In genomic region chr10:29849434-29849833, GRCh38 we compare ENCODE assay signal across 11 cellular contexts.
DNase-seq lines count a peak whose midpoint lies in the region; ATAC-seq and TF ChIP-seq lines count a peak whose summit lies in the region.
"Had no signal": no experiment of that assay in that cellular context is flagged by ENCODE, and none has a peak within 500 bp of the region (broad histone marks: within the 10 kb centered on the region; RNA-seq: fewer than 3 reads in every experiment).

No MANE protein-coding gene starts in this region.

- H3K27ac ChIP-seq in ACC112 (ENCODE audit: low read depth, low read length) (peak overlapping the region; percentile 61), muscle layer of duodenum (ENCODE audit: low read length) (peak overlapping the region; percentile 78)

- peaks cover 11% of the 10 kb centered on the region for H3K9me3 Mint-ChIP-seq in WTC11
- H3K9me3 Mint-ChIP-seq: CD4-positive, alpha-beta T cell had no signal

- ATAC-seq in left colon (no peak), WTC11 (no peak)

- H3K4me3 Mint-ChIP-seq in WTC11, result no peak overlapping the region
- H3K4me3 Mint-ChIP-seq: CD4-positive, alpha-beta T cell had no signal

- H3K36me3 ChIP-seq in ACC112 (ENCODE audit: insufficient read depth, low read length) (0 out of 2 replicates have a peak, but pooled peaks cover 4% of the 10 kb centered on the region), MG63 (no peaks in the 10 kb centered on the region; the same call in 1 of the 2 replicates), muscle layer of duodenum (ENCODE audit: control insufficient read depth in 1 of 2, insufficient read depth in 2 of 2, low read length in 2 of 2) (no peaks in the 10 kb centered on the region)

- H3K27me3 ChIP-seq in ACC112 (ENCODE audit: insufficient read depth, low read length) (no peaks in the 10 kb centered on the region), MG63 (no peaks in the 10 kb centered on the region), muscle layer of duodenum (ENCODE audit: low read depth, low read length) (no peaks in the 10 kb centered on the region)

- H3K36me3 Mint-ChIP-seq in WTC11, result no peaks in the 10 kb centered on the region

- H2AFZ ChIP-seq in ACC112 (ENCODE audit: low read length, unreplicated experiment), result peak overlapping the region; percentile 88

- no peak overlapping the region for H3K27ac Mint-ChIP-seq in WTC11
- H3K27ac Mint-ChIP-seq: CD4-positive, alpha-beta T cell had no signal

- POLR2A ChIA-PET in WTC11 (lab: Charles Lee), result no interaction called here

- peaks cover 14% of the 10 kb centered on the region for H3K4me1 ChIP-seq in ACC112 (ENCODE audit: control insufficient read depth, insufficient read depth, low read length, unreplicated experiment)
- H3K4me1 ChIP-seq in muscle layer of duodenum (ENCODE audit: control insufficient read depth in 1 of 2, insufficient read depth in 2 of 2, low read length in 2 of 2), result peaks cover 0 to 7% of the 10 kb centered on the region in 2 donors

- H3K4me3 ChIP-seq in ACC112 (ENCODE audit: low read depth, low read length), result peak overlapping the region; percentile 46; the same call in 1 of the 2 replicates
- peak overlapping the region; percentile 21 for H3K4me3 ChIP-seq in MG63
- peak overlapping the region; percentile 37 to 45 for H3K4me3 ChIP-seq in muscle layer of duodenum (ENCODE audit: low read depth in 1 of 2, low read length in 2 of 2)

- TF ChIP-seq CTCF in WTC11 (IDR thresholded peaks at IDR 0.05), result no peak

- intact Hi-C loops in left colon (cut with DNase I, micrococcal nuclease), result no loop called here

- no peaks in the 10 kb centered on the region for H3K27me3 Mint-ChIP-seq in WTC11 (ENCODE audit: low read depth)

- no peaks in the 10 kb centered on the region for H3K4me1 Mint-ChIP-seq in WTC11

- no peaks in the 10 kb centered on the region for H3K79me2 ChIP-seq in ACC112 (ENCODE audit: control insufficient read depth, insufficient read depth, low read length, unreplicated experiment)

- DNase-seq in MG63 (peak; percentile 63), dermis microvascular lymphatic vessel endothelial cell (ENCODE audit: low read depth in 2 of 2) (peak; percentile 69 to 91), left colon (no peak), WTC11 (ENCODE audit: low spot score) (no peak)
- DNase-seq in stimulated activated CD4-positive, alpha-beta T cell treated with anti-CD3 and anti-CD28 coated beads, Interleukin-4, amount 100 ng/mL, for 24 hours, result no peak
- no peak for DNase-seq in activated effector memory CD4-positive, alpha-beta T cell treated with anti-CD3 and anti-CD28 coated beads, Interleukin-2, amount 50 U/mL, for 16 hours
- DNase-seq: caudate nucleus; CD4-positive, alpha-beta T cell; T1000 had no signal

- H3K9me3 ChIP-seq in MG63 (no peaks in the 10 kb centered on the region), muscle layer of duodenum (ENCODE audit: control insufficient read depth in 1 of 2, low read length in 2 of 2) (peaks cover 0 to 10% of the 10 kb centered on the region in 2 donors)

- CTCF ChIA-PET in WTC11 (lab: Charles Lee), result no interaction called here

TF ChIP-seq in WTC11, 78 proteins besides CTCF, POLR2A, EP300 and RAD21:
- TF ChIP-seq NR3C1 (CRISPR knock-in tag; conservative IDR thresholded peaks at IDR 0.05; ENCODE audit: low read depth), result no peak
- no peak for TF ChIP-seq ZNF423 (CRISPR knock-in tag; IDR thresholded peaks at IDR 0.05)
- no peak for TF ChIP-seq ZNF512 (CRISPR knock-in tag; IDR thresholded peaks at IDR 0.05; ENCODE audit: borderline replicate concordance)
- TF ChIP-seq ZBTB43 (CRISPR knock-in tag; IDR thresholded peaks at IDR 0.05), result no peak
- no peak for TF ChIP-seq ZNF671 (CRISPR knock-in tag; IDR thresholded peaks at IDR 0.05)
- TF ChIP-seq SMAD4 (CRISPR knock-in tag; IDR thresholded peaks at IDR 0.05), result no peak
- TF ChIP-seq PRRX2 (CRISPR knock-in tag; IDR thresholded peaks at IDR 0.05), result no peak
- no peak for TF ChIP-seq TEAD1 (CRISPR knock-in tag; IDR thresholded peaks at IDR 0.05)
TF ChIP-seq in WTC11: peak in this region for 0.

Comparison
In these comparisons a context has a peak if more than half of its experiments do, and no peak if none do; other contexts are left out.
1. DNase-seq: peak in MG63 (single experiment) and dermis microvascular lymphatic vessel endothelial cell (2 of 2); none in stimulated activated CD4-positive, alpha-beta T cell treated with anti-CD3 and anti-CD28 coated beads, Interleukin-4, amount 100 ng/mL, for 24 hours (single experiment), left colon (0 of 2), WTC11 (single experiment) and activated effector memory CD4-positive, alpha-beta T cell treated with anti-CD3 and anti-CD28 coated beads, Interleukin-2, amount 50 U/mL, for 16 hours (single experiment).
2. Peak in every context shown above with its lines, with median percentiles within 50 percentile points of each other: H3K4me3 ChIP-seq.